Comparison of ENCODE assay signal across 8 cellular contexts in the genomic region with DNA sequence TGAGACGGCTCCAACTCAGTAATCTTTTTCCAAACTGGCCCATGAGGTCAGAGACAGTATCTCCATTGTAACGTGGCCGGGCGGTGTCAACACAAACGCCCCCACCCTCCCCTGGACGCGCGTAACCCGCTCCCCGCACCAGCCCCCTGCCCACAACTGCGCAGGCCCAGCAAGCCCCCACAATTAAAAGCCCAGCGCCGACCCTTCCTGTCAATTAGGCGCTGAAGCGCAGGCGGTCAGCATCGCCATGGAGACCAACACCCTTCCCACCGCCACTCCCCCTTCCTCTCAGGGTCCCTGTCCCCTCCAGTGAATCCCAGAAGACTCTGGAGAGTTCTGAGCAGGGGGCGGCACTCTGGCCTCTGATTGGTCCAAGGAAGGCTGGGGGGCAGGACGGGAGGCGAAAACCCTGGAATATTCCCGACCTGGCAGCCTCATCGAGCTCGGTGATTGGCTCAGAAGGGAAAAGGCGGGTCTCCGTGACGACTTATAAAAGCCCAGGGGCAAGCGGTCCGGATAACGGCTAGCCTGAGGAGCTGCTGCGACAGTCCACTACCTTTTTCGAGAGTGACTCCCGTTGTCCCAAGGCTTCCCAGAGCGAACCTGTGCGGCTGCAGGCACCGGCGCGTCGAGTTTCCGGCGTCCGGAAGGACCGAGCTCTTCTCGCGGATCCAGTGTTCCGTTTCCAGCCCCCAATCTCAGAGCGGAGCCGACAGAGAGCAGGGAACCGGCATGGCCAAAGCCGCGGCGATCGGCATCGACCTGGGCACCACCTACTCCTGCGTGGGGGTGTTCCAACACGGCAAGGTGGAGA. TPM values are rescaled to one million over a fixed set of nuclear protein-coding genes. Genes with fewer than 3 reads are reported as not detected.
DNase-seq lines count a peak whose midpoint lies in the region; ATAC-seq and TF ChIP-seq lines count a peak whose summit lies in the region.

A gene (plus strand): TSS at position 519 of the 814 bp plus-strand sequence. CDS start 214 bp downstream, at position 733.
A gene (minus strand): TSS at position 259 of the 814 bp plus-strand sequence. CDS start 3,311 bp downstream, outside the sequence.

- H3K27me3 ChIP-seq in BJ (ENCODE audit: control insufficient read depth, insufficient read depth, low read length) = no peaks in the 10 kb centered on the region
- H3K27me3 ChIP-seq in GM23338 (ENCODE audit: insufficient read depth) = no peaks in the 10 kb centered on the region

- peak; percentile 90 for ATAC-seq in GM23338
- ATAC-seq in activated CD4-positive, alpha-beta T cell treated with anti-CD3 and anti-CD28 coated beads for 36 hours = peak; percentile 20

- H3K9me2 ChIP-seq in GM23338 (ENCODE audit: insufficient read depth) = no peaks in the 10 kb centered on the region

- POLR2A ChIA-PET in BJ (lab: Charles Lee) = interaction anchor here (0.6 to 1.8 kb wide), 4 partner anchors 9 to 81 kb away, joined by 5 to 9 read pairs (median 8); a partner anchor contains a TSS
- POLR2A ChIA-PET in activated CD4-positive, alpha-beta T cell treated with anti-CD3 and anti-CD28 coated beads for 36 hours (lab: Charles Lee) = interaction anchor here (1.1 kb wide), 1 partner anchor 21 kb away, joined by 3 read pairs; no protein-coding TSS in a partner anchor

- H3K4me2 ChIP-seq in GM23338 = peak within 1 kb of the TSS; percentile 86

- peak within 1 kb of the TSS; percentile 99 for H3K27ac Mint-ChIP-seq in GM23338
- peak within 1 kb of the TSS; percentile 94 for H3K27ac Mint-ChIP-seq in activated CD4-positive, alpha-beta T cell treated with anti-CD3 and anti-CD28 coated beads for 36 hours

- H3K4me3 ChIP-seq in BJ (ENCODE audit: low read depth, low read length) (peak within 1 kb of the TSS; percentile 60), GM23338 (peak within 1 kb of the TSS; percentile 63), coronary artery (peak within 1 kb of the TSS; percentile 71), skin epidermis (peak within 1 kb of the TSS; percentile 43 to 59 (median 52))

- H3K27me3 Mint-ChIP-seq in GM23338 (ENCODE audit: insufficient read depth, low read depth, poor library complexity) = peaks cover 29% of the 10 kb centered on the region
- H3K27me3 Mint-ChIP-seq in activated CD4-positive, alpha-beta T cell treated with anti-CD3 and anti-CD28 coated beads for 36 hours = no peaks in the 10 kb centered on the region

- peak within 1 kb of the TSS; percentile 89 for H3K4me3 Mint-ChIP-seq in GM23338
- H3K4me3 Mint-ChIP-seq in activated CD4-positive, alpha-beta T cell treated with anti-CD3 and anti-CD28 coated beads for 36 hours = peak within 1 kb of the TSS; percentile 72

- DNase-seq in BJ (ENCODE audit: low read depth) (peak; percentile 72), GM23338 (ENCODE audit: low spot score) (peak; percentile 98), NCI-H2196 treated with DMSO at 0.1 percent for 48 hours (lab: John Stamatoyannopoulos, UW; ENCODE audit: unreplicated experiment) (peak; percentile 94), coronary artery (ENCODE audit: low spot score) (peak; percentile 98), islet precursor cell (peak; percentile 100), NAMALWA (ENCODE audit: low spot score) (no peak)
- DNase-seq in activated CD4-positive, alpha-beta T cell treated with anti-CD3 and anti-CD28 coated beads for 36 hours = peak; percentile 72

- peaks cover 9% of the 10 kb centered on the region; the same call in 2 of the 3 replicates for H3K36me3 Mint-ChIP-seq in GM23338 (ENCODE audit: low read depth)
- H3K36me3 Mint-ChIP-seq in activated CD4-positive, alpha-beta T cell treated with anti-CD3 and anti-CD28 coated beads for 36 hours (ENCODE audit: low read depth) = peaks cover 10% of the 10 kb centered on the region

- H3F3A ChIP-seq in GM23338 (replicated peaks; ENCODE audit: low read depth) = peaks cover 9% of the 10 kb centered on the region; the same call in 1 of the 2 replicates

- intact Hi-C loops in activated CD4-positive, alpha-beta T cell treated with anti-CD3 and anti-CD28 coated beads for 36 hours (cut with DNase I, micrococcal nuclease) = no loop called here

- peaks cover 25% of the 10 kb centered on the region for H3K4me1 ChIP-seq in GM23338 (ENCODE audit: insufficient read depth)

- CTCF ChIA-PET in BJ (lab: Yijun Ruan, JAX) = interaction anchor here (0.9 to 1.8 kb wide), 4 partner anchors 12 to 45 kb away, joined by 4 to 8 read pairs (median 4); a partner anchor contains a TSS
- CTCF ChIA-PET in activated CD4-positive, alpha-beta T cell treated with anti-CD3 and anti-CD28 coated beads for 36 hours (lab: Charles Lee) = interaction anchor here (0.6 to 1.2 kb wide), 5 partner anchors 8 to 325 kb away, joined by 3 to 5 read pairs (median 3); a partner anchor contains a TSS

- H3K79me2 ChIP-seq in GM23338 (replicated peaks; ENCODE audit: insufficient read depth) = peaks cover 17% of the 10 kb centered on the region

- peaks cover 10% of the 10 kb centered on the region; the same call in 2 of the 3 replicates for H3K9me3 Mint-ChIP-seq in GM23338
- no peaks in the 10 kb centered on the region for H3K9me3 Mint-ChIP-seq in activated CD4-positive, alpha-beta T cell treated with anti-CD3 and anti-CD28 coated beads for 36 hours (ENCODE audit: low read depth)

- H2AFZ ChIP-seq in GM23338 = peak within 1 kb of the TSS; percentile 95

- H4K20me1 ChIP-seq in GM23338 (replicated peaks; ENCODE audit: insufficient read depth) = peaks cover 9% of the 10 kb centered on the region; the same call in 1 of the 2 replicates

- H3K27ac ChIP-seq in GM23338 (ENCODE audit: low read depth) = peak within 1 kb of the TSS; percentile 95
- peak within 1 kb of the TSS; percentile 97 to 100 for H3K27ac ChIP-seq in coronary artery
- peak within 1 kb of the TSS; percentile 48 to 96 (median 94) for H3K27ac ChIP-seq in skin epidermis

- TF ChIP-seq CTCF in BJ (IDR thresholded peaks at IDR 0.05; ENCODE audit: insufficient read depth, low read depth, low read length) = no peak
- TF ChIP-seq CTCF in GM23338 (conservative IDR thresholded peaks at IDR 0.05; ENCODE audit: low read depth in 2 of 2) = no peak
- TF ChIP-seq CTCF in coronary artery (IDR thresholded peaks at IDR 0.05) = no peak

- no peaks in the 10 kb centered on the region for H3K36me3 ChIP-seq in BJ (ENCODE audit: control insufficient read depth, insufficient read depth, low read length)
- no peaks in the 10 kb centered on the region for H3K36me3 ChIP-seq in GM23338 (ENCODE audit: insufficient read depth)

- H3K4me1 Mint-ChIP-seq in GM23338 = peaks cover 19% of the 10 kb centered on the region
- H3K4me1 Mint-ChIP-seq in activated CD4-positive, alpha-beta T cell treated with anti-CD3 and anti-CD28 coated beads for 36 hours = peaks cover 54% of the 10 kb centered on the region

TF ChIP-seq in GM23338, 12 proteins besides CTCF, POLR2A, EP300 and RAD21 (continues in another document):
- TF ChIP-seq CREB1 (CRISPR knock-in tag; IDR thresholded peaks at IDR 0.05; ENCODE audit: low read depth) (0 out of 2 replicates have a peak, but pooled peaks have one; percentile 37), NANOG (IDR thresholded peaks at IDR 0.05; ENCODE audit: borderline replicate concordance) (no peak), POLR2AphosphoS5 (IDR thresholded peaks at IDR 0.05; ENCODE audit: low read depth) (peak; percentile 99)

RNA-seq across cellular contexts. Expression of the first gene that starts in this region (rescaled TPM):
- 57.7 and 98.6 TPM in 2 replicates for polyA plus RNA-seq in BJ (2011; rRNA removed)
- 44.0 and 48.6 TPM in 2 replicates for polyA minus RNA-seq in BJ (2011; rRNA and poly(A)+ RNA removed)
- 57.1 and 58.3 TPM in 2 replicates for total RNA-seq in GM23338 (2014; rRNA removed; shearing (Covaris generic))
- polyA plus RNA-seq in GM23338 (2016; fragmentation: Nextera tagmentation; extraction: Ambion mirVana) = 36.1 and 39.1 TPM in 2 replicates
- 10 to 100 TPM; 56.1 to 64.7 TPM for total RNA-seq in activated CD4-positive, alpha-beta T cell treated with anti-CD3 and anti-CD28 coated beads for 36 hours

RNA-seq across cellular contexts. Expression of the second gene that starts in this region (rescaled TPM):
- polyA plus RNA-seq in BJ (2011; rRNA removed) (0.90 and 0.99 TPM in 2 replicates), GM23338 (2016; fragmentation: Nextera tagmentation; extraction: Ambion mirVana) (0.44 and 0.49 TPM in 2 replicates)
- 0.57 and 1.6 TPM in 2 replicates for polyA minus RNA-seq in BJ (2011; rRNA and poly(A)+ RNA removed)
- total RNA-seq in GM23338 (2014; rRNA removed; shearing (Covaris generic)) = 0.50 and 0.83 TPM in 2 replicates
- 1 to 10 TPM; 1.9 to 2.2 TPM for total RNA-seq in activated CD4-positive, alpha-beta T cell treated with anti-CD3 and anti-CD28 coated beads for 36 hours
